ENCODE assay signal across 27 cellular contexts in genomic region chr9:36301227-36301626, GRCh38.
"Had no signal": no experiment of that assay in that cellular context is flagged by ENCODE, and none has a peak within 500 bp of the region (broad histone marks: within the 10 kb centered on the region; RNA-seq: fewer than 3 reads in every experiment).

No MANE protein-coding gene starts in this region.

- H3K27me3 ChIP-seq: esophagus squamous epithelium, gastrocnemius medialis, heart left ventricle, hepatocyte, left lung had no signal

- H3K4me1 Mint-ChIP-seq: immature natural killer cell, naive B cell had no signal

- FAIRE-seq: colon, endometrium had no signal

- H2AFZ ChIP-seq: hepatocyte had no signal

- H3K36me3 ChIP-seq: esophagus squamous epithelium, gastrocnemius medialis, heart left ventricle, left lung, lower lobe of right lung had no signal

- H3K4me3 ChIP-seq: coronary artery, esophagus squamous epithelium, gastrocnemius medialis, heart left ventricle, hepatocyte, left lung, lower lobe of right lung, mucosa of descending colon had no signal

- ATAC-seq: effector memory CD8-positive, alpha-beta T cell; esophagus mucosa; gastrocnemius medialis; heart left ventricle; left cardiac atrium; left lung; left ventricle myocardium superior; lower lobe of right lung; mucosa of descending colon had no signal

- H3K4me3 Mint-ChIP-seq: effector memory CD8-positive, alpha-beta T cell; endodermal cell; immature natural killer cell; mesothelial cell of epicardium had no signal

- H3K4me1 ChIP-seq: gastrocnemius medialis, left lung, lower lobe of right lung had no signal

- H3K4me2 ChIP-seq: hepatocyte had no signal

- H3K9me3 ChIP-seq: esophagus squamous epithelium, gastrocnemius medialis, heart left ventricle, left lung, lower lobe of right lung, mucosa of descending colon had no signal

- H3K27ac ChIP-seq: coronary artery, epithelial cell of prostate, esophagus squamous epithelium, gastrocnemius medialis, heart left ventricle, hepatocyte, left lung, lower lobe of right lung had no signal

- H3K79me2 ChIP-seq: hepatocyte had no signal

- DNase-seq: dermis blood vessel endothelial cell; effector CD8-positive, alpha-beta T cell; effector memory CD8-positive, alpha-beta T cell; endodermal cell; erythroblast; esophagus squamous epithelium; foreskin fibroblast; foreskin melanocyte; gastrocnemius medialis; heart left ventricle; hypothalamus; immature natural killer cell; islet precursor cell; left cardiac atrium; left lung; left ventricle myocardium superior; lower lobe of right lung; mesenchymal stem cell; mucosa of descending colon; naive B cell had no signal

- H3K9me3 Mint-ChIP-seq: effector memory CD8-positive, alpha-beta T cell; endodermal cell; immature natural killer cell; naive B cell had no signal

- H3K27me3 Mint-ChIP-seq: effector memory CD8-positive, alpha-beta T cell; naive B cell had no signal

- H3K27ac Mint-ChIP-seq: effector memory CD8-positive, alpha-beta T cell; endodermal cell; immature natural killer cell; mesothelial cell of epicardium had no signal

- H3K36me3 Mint-ChIP-seq: naive B cell had no signal
